Comparison of ENCODE assay signal across 19 cellular contexts in genomic region chr3:104005815-104006214, GRCh38.
DNase-seq lines count a peak whose midpoint lies in the region; ATAC-seq and TF ChIP-seq lines count a peak whose summit lies in the region.
"Had no signal": no experiment of that assay in that cellular context is flagged by ENCODE, and none has a peak within 500 bp of the region (broad histone marks: within the 10 kb centered on the region; RNA-seq: fewer than 3 reads in every experiment).

No MANE protein-coding gene starts in this region.

- in situ Hi-C loops in mammary epithelial cell (cut with MboI; ENCODE audit: low sequenced_read_pairs in 2 of 2): no loop called here

- H3K9me3 ChIP-seq in mammary epithelial cell (replicated peaks; ENCODE audit: insufficient read depth, low read length) (no peaks in the 10 kb centered on the region), breast epithelium (no peaks in the 10 kb centered on the region), PC-3 (ENCODE audit: low read length) (no peaks in the 10 kb centered on the region), left ventricle myocardium inferior (replicated peaks) (no peaks in the 10 kb centered on the region)
- H3K9me3 ChIP-seq: BLaER1 had no signal

- H3K9ac ChIP-seq in mammary epithelial cell (ENCODE audit: insufficient read depth, low read length) (no peak overlapping the region), PC-3 (ENCODE audit: low read length) (no peak overlapping the region)
- H3K9ac ChIP-seq: BLaER1 had no signal

- no peak for TF ChIP-seq CTCF in mammary epithelial cell (conservative IDR thresholded peaks at IDR 0.05 in 1 of 2, IDR thresholded peaks at IDR 0.05 in 1 of 2; ENCODE audit: extremely low read depth in 1 of 2, insufficient read depth in 1 of 2, low read depth in 1 of 2, low read length in 2 of 2)
- TF ChIP-seq CTCF in breast epithelium (IDR thresholded peaks at IDR 0.05): no peak
- no peak for TF ChIP-seq CTCF in PC-3 (conservative IDR thresholded peaks at IDR 0.05; ENCODE audit: low read depth, low read length)
- TF ChIP-seq CTCF in left ventricle myocardium inferior (IDR thresholded peaks at IDR 0.05; ENCODE audit: borderline replicate concordance): no peak

- peak; percentile 17 for DNase-seq in mammary epithelial cell
- DNase-seq in breast epithelium (ENCODE audit: low spot score in 2 of 2): no peak
- DNase-seq in PC-3: peak; percentile 64
- DNase-seq in cerebellum (ENCODE audit: low spot score): peak; percentile 0
- DNase-seq in non-pigmented ciliary epithelial cell (ENCODE audit: low read depth): peak; percentile 9
- no peak for DNase-seq in Kasumi-1 (lab: John Stamatoyannopoulos, UW)
- no peak for DNase-seq in left ventricle myocardium inferior
- DNase-seq: CD8-positive, alpha-beta T cell; DMS79 treated with DMSO at 0.1 percent for 48 hours; GF-D8; MV-4-11; NCI-H1417; NCI-H187 treated with DMSO at 0.1 percent for 48 hours; NCI-H526 treated with DMSO at 0.1 percent for 48 hours; NK-92 treated with Interleukin-12 subunit alpha and Interleukin-12 subunit beta, amount 100 ng/mL, for 24 hours had no signal

- H3K4me3 ChIP-seq in mammary epithelial cell (replicated peaks in 1 of 3; ENCODE audit: insufficient read depth in 1 of 3, low read depth in 2 of 3, low read length in 3 of 3) (no peak overlapping the region), breast epithelium (no peak overlapping the region), PC-3 (ENCODE audit: low read length) (no peak overlapping the region), left ventricle myocardium inferior (no peak overlapping the region)
- H3K4me3 ChIP-seq: BLaER1, GM23338 had no signal

- H2AFZ ChIP-seq in mammary epithelial cell (ENCODE audit: low read depth, low read length) (no peak overlapping the region), PC-3 (ENCODE audit: low read length) (no peak overlapping the region)
- H2AFZ ChIP-seq: GM23338 had no signal

- no peaks in the 10 kb centered on the region for H3F3A ChIP-seq in PC-3 (ENCODE audit: low read length, unreplicated experiment)

- H3K27me3 ChIP-seq in mammary epithelial cell (ENCODE audit: insufficient read depth, low read length) (no peaks in the 10 kb centered on the region), breast epithelium (no peaks in the 10 kb centered on the region), PC-3 (ENCODE audit: low read length) (no peaks in the 10 kb centered on the region), left ventricle myocardium inferior (ENCODE audit: low read depth) (no peaks in the 10 kb centered on the region)
- H3K27me3 ChIP-seq: BLaER1 had no signal

- H4K20me1 ChIP-seq in mammary epithelial cell (ENCODE audit: insufficient read depth, low read length) (no peaks in the 10 kb centered on the region), PC-3 (ENCODE audit: low read length) (no peaks in the 10 kb centered on the region)
- H4K20me1 ChIP-seq: BLaER1 had no signal

- H3K36me3 ChIP-seq in mammary epithelial cell (ENCODE audit: insufficient read depth, low read length) (no peaks in the 10 kb centered on the region), breast epithelium (peaks cover 3% of the 10 kb centered on the region), PC-3 (ENCODE audit: low read depth, low read length) (no peaks in the 10 kb centered on the region), left ventricle myocardium inferior (no peaks in the 10 kb centered on the region)
- H3K36me3 ChIP-seq: BLaER1 had no signal

- intact Hi-C loops in mammary epithelial cell (cut with micrococcal nuclease): no loop called here
- intact Hi-C loops in breast epithelium (cut with DNase I; ENCODE audit: low total_unique reads): no loop called here
- intact Hi-C loops in PC-3 (cut with micrococcal nuclease): no loop called here
- intact Hi-C loops in left ventricle myocardium inferior (cut with micrococcal nuclease): no loop called here

- dilution Hi-C loops in mammary epithelial cell (cut with HindIII; ENCODE audit: low sequenced_read_pairs): no loop called here

- BruUV-seq in mammary epithelial cell (replicated peaks; lab: Mats Ljungman, UMichigan) (no TSS peak), PC-3 (replicated peaks; lab: Mats Ljungman, UMichigan) (no TSS peak)

- no peak overlapping the region for H3K27ac ChIP-seq in mammary epithelial cell (ENCODE audit: insufficient read depth, low read depth, low read length)
- no peak overlapping the region for H3K27ac ChIP-seq in breast epithelium
- H3K27ac ChIP-seq in PC-3 (ENCODE audit: low read length): no peak overlapping the region
- H3K27ac ChIP-seq in left ventricle myocardium inferior (replicated peaks): no peak overlapping the region
- H3K27ac ChIP-seq: BLaER1, RWPE1 had no signal

- no peaks in the 10 kb centered on the region for H3K4me1 ChIP-seq in mammary epithelial cell (ENCODE audit: insufficient read depth, low read length)
- no peaks in the 10 kb centered on the region for H3K4me1 ChIP-seq in breast epithelium
- peaks cover 10% of the 10 kb centered on the region; the same call in 1 of the 2 replicates for H3K4me1 ChIP-seq in PC-3 (ENCODE audit: insufficient read depth, low read length)
- no peaks in the 10 kb centered on the region for H3K4me1 ChIP-seq in left ventricle myocardium inferior
- H3K4me1 ChIP-seq: BLaER1 had no signal

- H3K79me2 ChIP-seq in mammary epithelial cell (ENCODE audit: insufficient read depth, low read length) (no peaks in the 10 kb centered on the region), PC-3 (ENCODE audit: low read length) (no peaks in the 10 kb centered on the region)

- POLR2A ChIA-PET in PC-3 (lab: Charles Lee; ENCODE audit: unreplicated experiment): no interaction called here

- CTCF ChIA-PET in mammary epithelial cell (lab: Charles Lee; ENCODE audit: low non-redundant PET): no interaction called here
- CTCF ChIA-PET in PC-3 (lab: Charles Lee): no interaction called here

- 39% methylated on average over 1 of the region's 1 CpG for WGBS in mammary epithelial cell (ENCODE audit: low coverage, missing lambda C conversion rate)

- ATAC-seq in PC-3 (peak; percentile 94), HG02571 (IDR thresholded peaks at IDR 0.05; ENCODE audit: unreplicated experiment) (no peak)
- ATAC-seq: CD8-positive, alpha-beta T cell; GM23338 had no signal

- H3K4me2 ChIP-seq in mammary epithelial cell (ENCODE audit: insufficient read depth, low read depth, low read length) (no peak overlapping the region), PC-3 (ENCODE audit: low read length) (no peak overlapping the region)
- H3K4me2 ChIP-seq: BLaER1, GM23338 had no signal

- no peak for TF ChIP-seq POLR2A in breast epithelium (IDR thresholded peaks at IDR 0.05)

- no peaks in the 10 kb centered on the region for H3K9me2 ChIP-seq in PC-3 (replicated peaks; ENCODE audit: low read length)

Comparison
In these comparisons a context has a peak if more than half of its experiments do, and no peak if none do; other contexts are left out.
1. DNase-seq: peak in mammary epithelial cell (single experiment), PC-3 (single experiment), cerebellum (single experiment) and non-pigmented ciliary epithelial cell (single experiment); none in breast epithelium (0 of 2), Kasumi-1 (0 of 2) and left ventricle myocardium inferior (single experiment).